Comparison of ENCODE assay signal across 20 cellular contexts in genomic region chr17:13437966-13438779, GRCh38.
DNase-seq lines count a peak whose midpoint lies in the region; ATAC-seq, FAIRE-seq and TF ChIP-seq lines count a peak whose summit lies in the region.
"Had no signal": no experiment of that assay in that cellular context is flagged by ENCODE, and none has a peak within 500 bp of the region (broad histone marks: within the 10 kb centered on the region; RNA-seq: fewer than 3 reads in every experiment).

No MANE protein-coding gene starts in this region.

- peaks cover 9% of the 10 kb centered on the region; the same call in 1 of the 2 replicates for H3K4me1 ChIP-seq in HUES48 (ENCODE audit: control insufficient read depth, insufficient read depth, low read length)
- no peaks in the 10 kb centered on the region for H3K4me1 ChIP-seq in GM12878 (ENCODE audit: control insufficient read depth, insufficient read depth, low read length)
- H3K4me1 ChIP-seq: parathyroid adenoma, tibial nerve had no signal

- no peak overlapping the region for H3K9ac ChIP-seq in HUES48 (ENCODE audit: low read depth, low read length)
- H3K9ac ChIP-seq in GM12878 (ENCODE audit: control insufficient read depth, insufficient read depth, low read length), result no peak overlapping the region
- H3K9ac ChIP-seq: parathyroid adenoma had no signal

- no peak for TF ChIP-seq EP300 in GM12878 (IDR thresholded peaks at IDR 0.05; ENCODE audit: borderline replicate concordance in 1 of 2, control insufficient read depth in 1 of 2, low read depth in 2 of 2, low read length in 2 of 2)

- H2AFZ ChIP-seq in GM12878 (ENCODE audit: control insufficient read depth, low read depth, low read length), result no peak overlapping the region
- H2AFZ ChIP-seq: parathyroid adenoma had no signal

- H3K4me3 ChIP-seq in HUES48 (ENCODE audit: low read depth, low read length), result no peak overlapping the region
- no peak overlapping the region for H3K4me3 ChIP-seq in GM12878
- H3K4me3 ChIP-seq: tibial nerve had no signal

- no peak for TF ChIP-seq POLR2A in GM12878 (IDR thresholded peaks at IDR 0.05; ENCODE audit: low read depth, low read length)

- H3K36me3 ChIP-seq in HUES48 (ENCODE audit: control insufficient read depth, insufficient read depth, low read length), result no peaks in the 10 kb centered on the region
- H3K36me3 ChIP-seq in GM12878 (ENCODE audit: control insufficient read depth in 2 of 2, insufficient read depth in 2 of 2, low read length in 1 of 2), result no peaks in the 10 kb centered on the region
- H3K36me3 ChIP-seq: tibial nerve had no signal

- RAD21 ChIA-PET in GM12878 (lab: Charles Lee; ENCODE audit: unreplicated experiment), result no interaction called here

- peak overlapping the region; percentile 65 for H3K27ac ChIP-seq in HUES48 (ENCODE audit: low read depth, low read length)
- H3K27ac ChIP-seq in GM12878 (ENCODE audit: control insufficient read depth, insufficient read depth), result no peak overlapping the region
- H3K27ac ChIP-seq: parathyroid adenoma, tibial nerve had no signal

- no peak for TF ChIP-seq CTCF in GM12878 (IDR thresholded peaks at IDR 0.05 in 2 of 3, conservative IDR thresholded peaks at IDR 0.05 in 1 of 3; ENCODE audit: control insufficient read depth in 2 of 3, extremely low read depth in 1 of 3, insufficient read depth in 1 of 3, low read depth in 3 of 3, low read length in 3 of 3)

- SMC1A ChIA-PET in GM12878 (lab: Charles Lee; ENCODE audit: uncharacterized antibody, unreplicated experiment), result interaction anchor here (0.6 to 2.3 kb wide), 4 partner anchors 9 to 87 kb away, joined by 3 to 8 read pairs (median 4); no protein-coding TSS in a partner anchor

- DNase-seq in GM12878 (ENCODE audit: low read depth, low spot score) (no peak), retina (peak; percentile 51), NCI-H2029 (lab: John Stamatoyannopoulos, UW) (no peak), iPS-NIHi7 (ENCODE audit: extremely low spot score) (no peak)
- no peak for DNase-seq in activated CD4-positive, alpha-beta T cell treated with anti-CD3 and anti-CD28 coated beads for 48 hours
- DNase-seq: activated CD4-positive, CD25-positive, alpha-beta regulatory T cell; activated CD8-positive, alpha-beta memory T cell treated with anti-CD3 and anti-CD28 coated beads, Interleukin-2, amount 50 U/mL, for 4 hours; activated naive CD4-positive, alpha-beta T cell treated with anti-CD3 and anti-CD28 coated beads, Interleukin-2, amount 10 ng/mL, durations not matched to agents 7 days and 5 days; AML-193; central memory CD4-positive, alpha-beta T cell; DMS53; NCI-H1105 treated with DMSO at 0.1 percent for 48 hours; NCI-H526; stimulated activated CD8-positive, alpha-beta memory T cell treated with anti-CD3 and anti-CD28 coated beads, Interleukin-4, amount 100 ng/mL, for 48 hours; SW 1271 had no signal

- H3K4me2 ChIP-seq in GM12878 (ENCODE audit: control insufficient read depth, insufficient read depth), result no peak overlapping the region

- POLR2A ChIA-PET in GM12878 (lab: Charles Lee), result no interaction called here

- WGBS in GM12878 (ENCODE audit: insufficient coverage, insufficient replicate concordance, low lambda C conversion rate, missing lambda C conversion rate), result 48% methylated on average over 17 of the region's 17 CpGs

- no peak for FAIRE-seq in GM12878 (lab: Jason Lieb, UNC)
- peak; percentile 27 for FAIRE-seq in islet of Langerhans (lab: Jason Lieb, UNC)

- intact Hi-C loops in GM12878 (cut with micrococcal nuclease; ENCODE audit: unreplicated experiment), result no loop called here

- no peak for ATAC-seq in GM12878
- ATAC-seq in HG03520 (IDR thresholded peaks at IDR 0.05; ENCODE audit: unreplicated experiment), result no peak

- TF ChIP-seq RAD21 in GM12878 (IDR thresholded peaks at IDR 0.05; ENCODE audit: insufficient read depth, low read depth, low read length), result no peak

- H3K79me2 ChIP-seq in GM12878 (ENCODE audit: control insufficient read depth, insufficient read depth, low read length), result no peaks in the 10 kb centered on the region
- H3K79me2 ChIP-seq: parathyroid adenoma had no signal

- H4K20me1 ChIP-seq in GM12878 (ENCODE audit: control insufficient read depth, insufficient read depth), result no peaks in the 10 kb centered on the region

- CTCF ChIA-PET in GM12878 (lab: Yijun Ruan, JAX), result interaction anchor here (0.6 kb wide), 1 partner anchor 237 kb away, joined by 3 read pairs; no protein-coding TSS in a partner anchor

- H3K9me3 ChIP-seq in HUES48 (ENCODE audit: control insufficient read depth, insufficient read depth, low read length) (no peaks in the 10 kb centered on the region), GM12878 (replicated peaks; ENCODE audit: control insufficient read depth, insufficient read depth, low read length) (no peaks in the 10 kb centered on the region; the same call in 2 of the 3 replicates)
- H3K9me3 ChIP-seq: tibial nerve had no signal

- H3K27me3 ChIP-seq in HUES48 (ENCODE audit: control insufficient read depth, insufficient read depth, low read length) (no peaks in the 10 kb centered on the region), GM12878 (replicated peaks in 1 of 2; ENCODE audit: control insufficient read depth in 2 of 2, insufficient read depth in 2 of 2, low read length in 1 of 2) (no peaks in the 10 kb centered on the region)
- H3K27me3 ChIP-seq: tibial nerve had no signal

- BruUV-seq in GM12878 (replicated peaks; lab: Mats Ljungman, UMichigan), result no TSS peak

- in situ Hi-C loops in GM12878 (cut with MboI), result no loop called here

TF ChIP-seq in GM12878, 131 proteins besides CTCF, POLR2A, EP300 and RAD21:
- no peak for TF ChIP-seq CHD2 (IDR thresholded peaks at IDR 0.05; ENCODE audit: borderline replicate concordance, low read depth, low read length)
- TF ChIP-seq PRDM15 (CRISPR knock-in tag; IDR thresholded peaks at IDR 0.05), result no peak
- no peak for TF ChIP-seq SIN3A (IDR thresholded peaks at IDR 0.05; ENCODE audit: low read depth, low read length)
- no peak for TF ChIP-seq USF1 (IDR thresholded peaks at IDR 0.05; ENCODE audit: borderline replicate concordance, extremely low read length, insufficient read depth, low read depth, low read length)
- TF ChIP-seq ZBTB11 (CRISPR knock-in tag; IDR thresholded peaks at IDR 0.05), result no peak
- no peak for TF ChIP-seq NR2C2 (IDR thresholded peaks at IDR 0.05; ENCODE audit: borderline replicate concordance, control insufficient read depth, insufficient read length, low read depth)
- 0 out of 2 replicates have a peak, but pooled peaks have one; percentile 34 for TF ChIP-seq NR2F1 (conservative IDR thresholded peaks at IDR 0.05)
